10 cellular contexts compared by ENCODE assay signal in the genomic region with DNA sequence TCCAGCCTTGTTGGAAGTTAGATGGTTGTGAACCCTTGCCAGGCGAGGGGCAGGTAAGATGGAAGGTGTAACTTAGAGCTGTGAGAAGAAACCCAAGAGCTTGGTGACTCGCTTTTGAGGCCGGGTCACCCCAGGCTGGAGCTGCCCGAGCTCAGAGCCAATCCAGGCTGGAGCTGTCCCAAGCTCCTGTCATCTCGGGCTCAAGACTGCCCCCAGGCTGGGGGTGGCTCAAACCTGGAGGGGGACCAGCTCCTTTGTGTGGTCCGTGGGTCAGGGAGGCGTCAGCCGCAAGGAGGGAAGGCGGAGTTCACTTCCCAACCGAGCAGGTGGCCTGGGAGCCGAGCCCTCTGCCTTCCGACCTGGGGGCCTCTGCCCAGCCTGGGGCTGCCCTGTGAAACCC. TPM values are rescaled to one million over a fixed set of nuclear protein-coding genes. Genes with fewer than 3 reads are reported as not detected.
A peak's percentile ranks its signal among the peaks of the same experiment; 100 is the strongest.
DNase-seq lines count a peak whose midpoint lies in the region; ATAC-seq and TF ChIP-seq lines count a peak whose summit lies in the region.
"Had no signal": no experiment of that assay in that cellular context is flagged by ENCODE, and none has a peak within 500 bp of the region (broad histone marks: within the 10 kb centered on the region; RNA-seq: fewer than 3 reads in every experiment).

No MANE protein-coding gene starts in this region.

- TF ChIP-seq POLR2A in spleen (IDR thresholded peaks at IDR 0.05), result no peak

- no peaks in the 10 kb centered on the region for H3K9me3 Mint-ChIP-seq in activated T-cell treated with anti-CD3 and anti-CD28 coated beads, Interleukin-2, amount 50 U/mL, for 24 hours
- H3K9me3 Mint-ChIP-seq: activated naive CD8-positive, alpha-beta T cell treated with anti-CD3 and anti-CD28 coated beads for 36 hours had no signal

- ATAC-seq in left colon (peak; percentile 26), GM18498 (IDR thresholded peaks at IDR 0.05; ENCODE audit: unreplicated experiment) (no peak)

- no peaks in the 10 kb centered on the region for H3K36me3 ChIP-seq in HAP-1 (replicated peaks)
- no peaks in the 10 kb centered on the region for H3K36me3 ChIP-seq in spleen

- no peaks in the 10 kb centered on the region for H3K9me3 ChIP-seq in HAP-1
- no peaks in the 10 kb centered on the region for H3K9me3 ChIP-seq in spleen

- peaks cover 4% of the 10 kb centered on the region for H3K4me1 ChIP-seq in HAP-1
- H3K4me1 ChIP-seq in spleen, result peaks cover 5 to 27% (median 22%) of the 10 kb centered on the region in 6 donors

- peaks cover 6% of the 10 kb centered on the region for H3K4me1 Mint-ChIP-seq in activated T-cell treated with anti-CD3 and anti-CD28 coated beads, Interleukin-2, amount 50 U/mL, for 24 hours (ENCODE audit: low read depth)

- peak in 1 of 2 experiments; percentile 56 for DNase-seq in HAP-1 (ENCODE audit: low spot score in 2 of 2)
- peak; percentile 38 to 45 for DNase-seq in left colon
- peak; percentile 64 for DNase-seq in spleen
- DNase-seq in activated T-cell treated with anti-CD3 and anti-CD28 coated beads, Interleukin-2, amount 50 U/mL, for 24 hours, result no peak
- DNase-seq in midbrain (lab: John Stamatoyannopoulos, UW), result no peak
- DNase-seq: activated CD4-positive, alpha-beta T cell treated with anti-CD3 and anti-CD28 coated beads, Interleukin-2, amount 50 U/mL, for 1 hour; SIG-M5 had no signal

- intact Hi-C loops in left colon (cut with DNase I, micrococcal nuclease), result no loop called here
- intact Hi-C loops in spleen (cut with DNase I; ENCODE audit: low total_unique reads), result no loop called here

- no peak overlapping the region for H3K4me3 Mint-ChIP-seq in activated T-cell treated with anti-CD3 and anti-CD28 coated beads, Interleukin-2, amount 50 U/mL, for 24 hours
- H3K4me3 Mint-ChIP-seq: activated naive CD8-positive, alpha-beta T cell treated with anti-CD3 and anti-CD28 coated beads for 36 hours had no signal

- no peaks in the 10 kb centered on the region for H3K36me3 Mint-ChIP-seq in activated T-cell treated with anti-CD3 and anti-CD28 coated beads, Interleukin-2, amount 50 U/mL, for 24 hours (ENCODE audit: low read depth)
- H3K36me3 Mint-ChIP-seq: activated naive CD8-positive, alpha-beta T cell treated with anti-CD3 and anti-CD28 coated beads for 36 hours had no signal

- in situ Hi-C loops in HAP-1 (cut with MboI; ENCODE audit: low sequenced_read_pairs), result no loop called here

- peak overlapping the region; percentile 38 for H3K27ac ChIP-seq in angular gyrus (ENCODE audit: low read depth, low read length)
- no peak overlapping the region for H3K27ac ChIP-seq in spleen

- WGBS in spleen, 5 donors, result 52 to 60% (median 56%) methylated on average over 8 to 12 of the region's 12 CpGs

- H3K27me3 ChIP-seq in HAP-1 (ENCODE audit: low read depth) (no peaks in the 10 kb centered on the region), spleen (replicated peaks in 1 of 7) (peaks cover 0 to 85% (median 46%) of the 10 kb centered on the region in 7 donors)

- no peak for TF ChIP-seq CTCF in spleen (IDR thresholded peaks at IDR 0.05 in 8 of 11, conservative IDR thresholded peaks at IDR 0.05 in 3 of 11)

- H3K27ac Mint-ChIP-seq in activated T-cell treated with anti-CD3 and anti-CD28 coated beads, Interleukin-2, amount 50 U/mL, for 24 hours, result no peak overlapping the region
- H3K27ac Mint-ChIP-seq: activated naive CD8-positive, alpha-beta T cell treated with anti-CD3 and anti-CD28 coated beads for 36 hours had no signal

- peaks cover 74% of the 10 kb centered on the region for H3K27me3 Mint-ChIP-seq in activated T-cell treated with anti-CD3 and anti-CD28 coated beads, Interleukin-2, amount 50 U/mL, for 24 hours

- peak overlapping the region; percentile 72 for H3K4me3 ChIP-seq in HAP-1
- no peak overlapping the region for H3K4me3 ChIP-seq in spleen

RNA-seq across cellular contexts. Expression of gene HUNK, which starts 2.0 kb away (rescaled TPM):
- total RNA-seq in left colon (1 to 10 TPM; 7.1 to 9.0 TPM), spleen (under 1 TPM in 5 of 7 donors, not detected in 2; 0.09 to 0.41 (median 0.14) TPM)
- polyA plus RNA-seq in spleen, result under 1 TPM in 2 of 3 donors, not detected in 1; 0.06 to 0.16 TPM

Comparison
In these comparisons a context has a peak if more than half of its experiments do, and no peak if none do; other contexts are left out.
1. DNase-seq: peak in left colon (2 of 2) and spleen (single experiment); none in activated T-cell treated with anti-CD3 and anti-CD28 coated beads, Interleukin-2, amount 50 U/mL, for 24 hours (single experiment) and midbrain (single experiment).
2. RNA of gene HUNK, which starts 2.0 kb away (total RNA-seq): 7.1 to 9.0 TPM in left colon; 0.09 to 0.41 TPM in spleen; every median in the first group is over 4 times any median in the second.